Comparison of ENCODE assay signal across 9 cellular contexts in the genomic region with DNA sequence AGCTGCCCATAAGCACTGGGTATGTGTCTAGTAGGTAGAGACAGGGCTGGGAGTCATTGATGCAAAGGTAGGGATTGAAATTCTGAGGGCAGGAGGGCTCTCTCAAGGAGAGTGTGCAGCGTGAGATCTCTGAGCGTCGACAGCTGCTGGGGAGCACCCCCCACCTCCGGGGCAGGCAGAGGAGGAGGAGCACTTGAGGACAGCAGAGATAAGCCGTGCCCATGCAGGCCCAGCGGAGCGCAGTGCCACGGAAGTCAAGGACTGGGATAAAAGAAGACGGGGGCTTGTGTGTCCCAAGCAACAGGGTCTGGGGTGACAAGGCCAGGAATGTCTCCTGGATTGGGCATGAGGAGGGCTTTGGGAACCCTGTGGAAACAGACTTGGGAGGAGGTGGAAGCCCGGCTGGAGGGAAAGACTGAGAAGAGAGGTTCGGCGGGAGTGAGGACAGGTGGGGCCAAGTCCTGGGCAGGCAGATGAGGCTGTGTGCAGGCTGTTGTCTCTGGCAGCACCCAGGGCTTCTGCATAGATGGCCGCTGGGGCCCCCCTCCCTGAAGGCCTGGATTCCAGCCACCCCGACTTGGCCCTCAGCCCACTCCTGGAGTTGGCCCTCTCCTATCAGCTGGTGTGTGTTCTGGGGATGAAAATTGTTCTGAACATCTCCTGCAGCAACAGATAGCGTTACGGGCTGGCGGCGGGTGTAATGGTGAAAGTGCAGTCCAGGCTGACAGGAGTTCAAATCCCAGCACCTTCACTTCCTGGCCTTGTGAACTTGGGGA. TPM values are rescaled to one million over a fixed set of nuclear protein-coding genes. Genes with fewer than 3 reads are reported as not detected.
DNase-seq lines count a peak whose midpoint lies in the region; ATAC-seq and TF ChIP-seq lines count a peak whose summit lies in the region.
"Had no signal": no experiment of that assay in that cellular context is flagged by ENCODE, and none has a peak within 500 bp of the region (broad histone marks: within the 10 kb centered on the region; RNA-seq: fewer than 3 reads in every experiment).

No MANE protein-coding gene starts in this region.

- no peak for TF ChIP-seq CTCF in sigmoid colon (IDR thresholded peaks at IDR 0.05)

- H3K9me3 ChIP-seq in sigmoid colon = no peaks in the 10 kb centered on the region

- H3K36me3 ChIP-seq in sigmoid colon = no peaks in the 10 kb centered on the region

- no peak for TF ChIP-seq EP300 in sigmoid colon (IDR thresholded peaks at IDR 0.05)

- peak; percentile 16 for DNase-seq in activated CD4-positive, CD25-positive, alpha-beta regulatory T cell treated with anti-CD3 and anti-CD28 coated beads, Interleukin-2, amount 50 U/mL, for 72 hours
- DNase-seq in NCI-H2029 treated with DMSO at 0.1 percent for 48 hours (lab: John Stamatoyannopoulos, UW) (peak; percentile 14), Right ventricle myocardium inferior (ENCODE audit: missing footprints) (peak; percentile 86), sigmoid colon (peak; percentile 85), NCI-H146 treated with DMSO at 0.1 percent for 48 hours (lab: John Stamatoyannopoulos, UW; ENCODE audit: unreplicated experiment) (no peak)
- DNase-seq: PC-3 had no signal

- H3K4me1 ChIP-seq in sigmoid colon = peaks cover 0 to 16% (median 12%) of the 10 kb centered on the region in 4 donors

- no peaks in the 10 kb centered on the region for H3K27me3 ChIP-seq in sigmoid colon

- no peak for ATAC-seq in activated CD4-positive, CD25-positive, alpha-beta regulatory T cell treated with anti-CD3 and anti-CD28 coated beads, Interleukin-2, amount 50 U/mL, for 24 hours
- ATAC-seq in Right ventricle myocardium inferior (peak; percentile 75), HG02870 (IDR thresholded peaks at IDR 0.05; ENCODE audit: unreplicated experiment) (no peak), GM21723 (IDR thresholded peaks at IDR 0.05; ENCODE audit: unreplicated experiment) (no peak)
- ATAC-seq: PC-3 had no signal

- WGBS in sigmoid colon, 2 donors = 78 to 82% methylated on average over 18 of the region's 18 CpGs

- H3K27ac ChIP-seq in sigmoid colon = peak overlapping the region in 1 of 4 donors; percentile 49

- H3K4me3 ChIP-seq in sigmoid colon = no peak overlapping the region

- intact Hi-C loops in Right ventricle myocardium inferior (cut with DNase I) (no loop called here), sigmoid colon (cut with DNase I) (no loop called here)

- TF ChIP-seq POLR2A in sigmoid colon (IDR thresholded peaks at IDR 0.05) = no peak

RNA-seq across cellular contexts. Expression of a gene that starts 1.9 kb away (rescaled TPM):
- 1.1 TPM for total RNA-seq in Right ventricle myocardium inferior
- 1 to 10 TPM; 2.8 to 4.9 (median 3.4) TPM for total RNA-seq in sigmoid colon
- 1 to 10 TPM; 3.6 to 5.8 (median 5.4) TPM for polyA plus RNA-seq in sigmoid colon
- total RNA-seq: PC-3 had no signal
